ENCODE assay signal across 10 cellular contexts in the genomic region with DNA sequence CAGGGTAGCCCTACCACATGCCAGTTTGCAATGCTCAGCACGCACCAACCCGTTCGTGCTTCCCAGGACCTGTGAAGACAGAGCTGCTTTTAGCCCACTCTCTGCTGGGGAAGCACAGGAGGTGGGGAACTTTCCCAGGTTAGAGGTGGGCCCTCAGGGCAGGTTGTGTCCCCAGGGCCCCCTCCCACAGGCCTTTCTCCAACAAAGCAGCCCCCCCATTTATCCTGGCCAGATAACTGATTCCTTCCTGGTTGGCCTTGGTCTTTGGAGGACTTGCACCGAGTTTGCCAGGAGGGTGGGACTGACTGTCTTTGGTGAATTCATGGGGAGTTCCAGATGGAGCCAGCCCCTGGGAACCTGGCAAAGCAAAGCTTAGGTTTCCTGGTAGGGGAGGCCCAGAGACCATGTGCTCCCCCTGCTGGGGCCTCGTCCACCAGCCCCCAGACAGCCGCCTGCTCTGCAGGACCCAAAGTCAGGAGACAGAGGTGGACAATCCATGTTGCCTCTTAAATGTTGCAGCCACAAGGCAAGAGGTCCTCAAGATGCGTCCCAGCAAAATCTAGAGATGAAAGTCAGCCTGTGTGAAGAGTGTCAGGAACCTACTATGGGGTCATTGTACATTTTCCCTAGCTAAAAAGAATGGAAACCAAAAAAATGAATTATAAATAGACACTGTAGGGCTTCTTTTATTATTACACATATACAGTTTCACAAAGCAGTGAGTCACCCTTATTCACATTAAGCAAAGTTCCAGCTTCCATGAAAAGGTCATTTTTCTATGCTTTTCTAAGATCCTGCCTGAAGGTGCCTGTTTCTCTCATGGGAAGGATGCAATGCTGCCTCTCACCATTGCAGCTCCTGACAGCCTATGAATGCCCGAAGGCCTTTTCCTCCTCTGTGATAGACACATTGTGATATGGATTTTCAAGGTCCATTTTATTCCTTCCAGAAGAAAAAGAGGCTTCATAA.
A peak's percentile ranks its signal among the peaks of the same experiment; 100 is the strongest.
DNase-seq lines count a peak whose midpoint lies in the region; ATAC-seq and TF ChIP-seq lines count a peak whose summit lies in the region.
"Had no signal": no experiment of that assay in that cellular context is flagged by ENCODE, and none has a peak within 500 bp of the region (broad histone marks: within the 10 kb centered on the region; RNA-seq: fewer than 3 reads in every experiment).

No MANE protein-coding gene starts in this region.

- BruUV-seq in Panc1 (replicated peaks; lab: Mats Ljungman, UMichigan), result no TSS peak

- in situ Hi-C loops in GM23248 (cut with MboI), result no loop called here
- in situ Hi-C loops in Panc1 (cut with HindIII; ENCODE audit: low pct_unique_long_range_greater_than_20kb, low sequenced_read_pairs), result no loop called here

- H2AFZ ChIP-seq in GM23248, result no peak overlapping the region
- H2AFZ ChIP-seq: parathyroid adenoma had no signal

- no peaks in the 10 kb centered on the region for H3F3A ChIP-seq in GM23248 (ENCODE audit: insufficient read depth)

- H3K4me3 ChIP-seq in AG09309 (ENCODE audit: control insufficient read depth, low read depth, low read length) (no peak overlapping the region), GM23248 (no peak overlapping the region), Panc1 (ENCODE audit: low read depth in 2 of 2, low read length in 2 of 2) (no peak overlapping the region)

- H3K27me3 ChIP-seq in GM23248 (replicated peaks; ENCODE audit: insufficient read depth), result peaks cover 40% of the 10 kb centered on the region
- peaks cover 3% of the 10 kb centered on the region; the same call in 1 of the 2 replicates for H3K27me3 ChIP-seq in Panc1 (ENCODE audit: control insufficient read depth, insufficient read depth, low read length)

- H3K4me1 Mint-ChIP-seq in activated T-helper 1 cell treated with anti-CD3 and anti-CD28 coated beads, Interleukin-12 subunit alpha, Interleukin-12 subunit beta, Interleukin-2, Interleukin-4 antibody, amounts not matched to agents 30 ng/mL and 10 ng/mL and 1 ng/mL, durations not matched to agents 14 hours and 24 hours and 36 hours (ENCODE audit: low read depth), result no peaks in the 10 kb centered on the region

- H3K9ac ChIP-seq in GM23248, result no peak overlapping the region
- H3K9ac ChIP-seq: parathyroid adenoma had no signal

- H3K36me3 ChIP-seq in GM23248 (ENCODE audit: low read depth) (no peaks in the 10 kb centered on the region), Panc1 (ENCODE audit: control insufficient read depth, insufficient read depth, low read length) (no peaks in the 10 kb centered on the region)

- H3K4me2 ChIP-seq in GM23248 (ENCODE audit: unreplicated experiment), result no peak overlapping the region

- H3K79me2 ChIP-seq in GM23248 (ENCODE audit: insufficient read depth), result no peaks in the 10 kb centered on the region
- H3K79me2 ChIP-seq: parathyroid adenoma had no signal

- peak; percentile 9 for TF ChIP-seq CTCF in AG09309 (IDR thresholded peaks at IDR 0.05; ENCODE audit: control insufficient read depth, insufficient read depth, low read depth, low read length, missing control alignments)
- TF ChIP-seq CTCF in Panc1 (IDR thresholded peaks at IDR 0.05), result peak; percentile 60

- H3K27ac ChIP-seq in GM23248 (no peak overlapping the region), Panc1 (ENCODE audit: low read length) (no peak overlapping the region)
- H3K27ac ChIP-seq: parathyroid adenoma had no signal

- H3K4me1 ChIP-seq in GM23248 (ENCODE audit: insufficient read depth) (no peaks in the 10 kb centered on the region), Panc1 (ENCODE audit: control insufficient read depth, insufficient read depth, low read length) (no peaks in the 10 kb centered on the region)
- H3K4me1 ChIP-seq: parathyroid adenoma had no signal

- POLR2A ChIA-PET in Panc1 (lab: Charles Lee), result no interaction called here

- H3K36me3 Mint-ChIP-seq in activated T-helper 1 cell treated with anti-CD3 and anti-CD28 coated beads, Interleukin-12 subunit alpha, Interleukin-12 subunit beta, Interleukin-2, Interleukin-4 antibody, amounts not matched to agents 30 ng/mL and 10 ng/mL and 1 ng/mL, durations not matched to agents 14 hours and 24 hours and 36 hours (ENCODE audit: low read depth), result no peaks in the 10 kb centered on the region

- WGBS in GM23248 (ENCODE audit: low coverage in 1 of 2, low lambda C conversion rate in 2 of 2, missing lambda C conversion rate in 2 of 2), 2 experiments, result 69% methylated on average over 8 of the region's 8 CpGs

- no peak overlapping the region for H3K4me3 Mint-ChIP-seq in activated T-helper 1 cell treated with anti-CD3 and anti-CD28 coated beads, Interleukin-12 subunit alpha, Interleukin-12 subunit beta, Interleukin-2, Interleukin-4 antibody, amounts not matched to agents 30 ng/mL and 10 ng/mL and 1 ng/mL, durations not matched to agents 14 hours and 24 hours and 36 hours

- peak; percentile 63; the same call in 1 of the 2 replicates for ATAC-seq in Panc1

- H3K9me2 ChIP-seq in GM23248 (ENCODE audit: insufficient read depth), result no peaks in the 10 kb centered on the region

- peaks cover 4% of the 10 kb centered on the region for H3K27me3 Mint-ChIP-seq in activated T-helper 1 cell treated with anti-CD3 and anti-CD28 coated beads, Interleukin-12 subunit alpha, Interleukin-12 subunit beta, Interleukin-2, Interleukin-4 antibody, amounts not matched to agents 30 ng/mL and 10 ng/mL and 1 ng/mL, durations not matched to agents 14 hours and 24 hours and 36 hours (ENCODE audit: insufficient read depth)

- H3K27ac Mint-ChIP-seq in activated T-helper 1 cell treated with anti-CD3 and anti-CD28 coated beads, Interleukin-12 subunit alpha, Interleukin-12 subunit beta, Interleukin-2, Interleukin-4 antibody, amounts not matched to agents 30 ng/mL and 10 ng/mL and 1 ng/mL, durations not matched to agents 14 hours and 24 hours and 36 hours, result no peak overlapping the region

- H3K9me3 ChIP-seq in GM23248 (ENCODE audit: low read depth) (no peaks in the 10 kb centered on the region), Panc1 (ENCODE audit: control insufficient read depth, insufficient read depth, low read depth, low read length) (no peaks in the 10 kb centered on the region)

- DNase-seq in AG09309 (ENCODE audit: low read depth) (no peak), GM23248 (peak; percentile 54), Panc1 (ENCODE audit: low read depth, low spot score) (no peak), germinal center (ENCODE audit: low spot score) (peak; percentile 20), hepatic stellate cell (ENCODE audit: low spot score) (no peak), NOMO-1 (lab: John Stamatoyannopoulos, UW; ENCODE audit: unreplicated experiment in 2 of 2) (no peak), activated T-cell treated with anti-CD3 and anti-CD28 coated beads for 4 hours (no peak)
- DNase-seq in activated T-helper 1 cell treated with anti-CD3 and anti-CD28 coated beads, Interleukin-12 subunit alpha, Interleukin-12 subunit beta, Interleukin-2, Interleukin-4 antibody, amounts not matched to agents 30 ng/mL and 10 ng/mL and 1 ng/mL, durations not matched to agents 14 hours and 24 hours and 36 hours (ENCODE audit: low spot score), result no peak
- DNase-seq: NCI-H187 had no signal

- no peaks in the 10 kb centered on the region for H4K20me1 ChIP-seq in GM23248 (ENCODE audit: insufficient read depth)

- intact Hi-C loops in Panc1 (cut with micrococcal nuclease; ENCODE audit: unreplicated experiment), result no loop called here
- intact Hi-C loops in activated T-helper 1 cell treated with anti-CD3 and anti-CD28 coated beads, Interleukin-12 subunit alpha, Interleukin-12 subunit beta, Interleukin-2, Interleukin-4 antibody, amounts not matched to agents 30 ng/mL and 10 ng/mL and 1 ng/mL, durations not matched to agents 14 hours and 24 hours and 36 hours (cut with micrococcal nuclease), result no loop called here

- CTCF ChIA-PET in Panc1 (lab: Charles Lee), result interaction anchor here (0.6 kb wide), 1 partner anchor 75 kb away, joined by 3 read pairs; no protein-coding TSS in a partner anchor

- no peaks in the 10 kb centered on the region for H3K9me3 Mint-ChIP-seq in activated T-helper 1 cell treated with anti-CD3 and anti-CD28 coated beads, Interleukin-12 subunit alpha, Interleukin-12 subunit beta, Interleukin-2, Interleukin-4 antibody, amounts not matched to agents 30 ng/mL and 10 ng/mL and 1 ng/mL, durations not matched to agents 14 hours and 24 hours and 36 hours

Comparison
In these comparisons a context has a peak if more than half of its experiments do, and no peak if none do; other contexts are left out.
1. DNase-seq: peak in GM23248 (single experiment) and germinal center (single experiment); none in AG09309 (single experiment), Panc1 (single experiment), hepatic stellate cell (single experiment), activated T-helper 1 cell treated with anti-CD3 and anti-CD28 coated beads, Interleukin-12 subunit alpha, Interleukin-12 subunit beta, Interleukin-2, Interleukin-4 antibody, amounts not matched to agents 30 ng/mL and 10 ng/mL and 1 ng/mL, durations not matched to agents 14 hours and 24 hours and 36 hours (single experiment), NOMO-1 (0 of 2) and activated T-cell treated with anti-CD3 and anti-CD28 coated beads for 4 hours (single experiment).